Comparison of ENCODE assay signal across 1 cellular context in genomic region chr3:169764164-169764452, GRCh38.
A peak's percentile ranks its signal among the peaks of the same experiment; 100 is the strongest.
TF ChIP-seq lines count a peak whose summit lies in the region.

No MANE protein-coding gene starts in this region.

TF ChIP-seq in GM12878, 131 proteins besides CTCF, POLR2A, EP300 and RAD21:
- TF ChIP-seq SRF (IDR thresholded peaks at IDR 0.05; ENCODE audit: low read depth in 2 of 2, low read length in 2 of 2) (peak; percentile 97 to 99), TCF7 (IDR thresholded peaks at IDR 0.05; ENCODE audit: borderline replicate concordance) (no peak), ATF7 (IDR thresholded peaks at IDR 0.05; ENCODE audit: low read depth) (no peak), IRF3 (IDR thresholded peaks at IDR 0.05) (no peak), ZZZ3 (IDR thresholded peaks at IDR 0.05; ENCODE audit: control insufficient read depth, insufficient read length, low read depth) (no peak), CEBPB (IDR thresholded peaks at IDR 0.05; ENCODE audit: borderline replicate concordance in 1 of 2, low read depth in 2 of 2, low read length in 2 of 2) (no peak), SMC3 (IDR thresholded peaks at IDR 0.05; ENCODE audit: borderline replicate concordance, low read length) (no peak), SPI1 (IDR thresholded peaks at IDR 0.05; ENCODE audit: borderline replicate concordance, insufficient read depth, low read depth, low read length) (peak; percentile 70; the same call in 1 of the 2 replicates), BACH1 (IDR thresholded peaks at IDR 0.05; ENCODE audit: borderline replicate concordance) (no peak), STAT3 (IDR thresholded peaks at IDR 0.05; ENCODE audit: low read depth, low read length) (no peak), CHD4 (IDR thresholded peaks at IDR 0.05) (no peak), TARDBP (IDR thresholded peaks at IDR 0.05; ENCODE audit: borderline replicate concordance) (no peak), ZBTB33 (IDR thresholded peaks at IDR 0.05) (0 out of 2 replicates have a peak, but pooled peaks have one; percentile 60), SMAD5 (IDR thresholded peaks at IDR 0.05; ENCODE audit: low read depth) (no peak), MTA2 (IDR thresholded peaks at IDR 0.05; ENCODE audit: low read depth) (no peak; the same call in 1 of the 2 replicates), TBL1XR1 (IDR thresholded peaks at IDR 0.05; ENCODE audit: low read depth, low read length) (no peak), MXI1 (IDR thresholded peaks at IDR 0.05; ENCODE audit: low read depth, low read length) (0 out of 2 replicates have a peak, but pooled peaks have one; percentile 41), NR2F1 (conservative IDR thresholded peaks at IDR 0.05) (no peak), SUPT20H (IDR thresholded peaks at IDR 0.05; ENCODE audit: borderline replicate concordance, control insufficient read depth, low read depth, low read length) (no peak), DPF2 (IDR thresholded peaks at IDR 0.05) (no peak), RUNX3 (IDR thresholded peaks at IDR 0.05; ENCODE audit: low read length) (peak; percentile 12; the same call in 1 of the 2 replicates), PKNOX1 (IDR thresholded peaks at IDR 0.05) (no peak), MEF2A (IDR thresholded peaks at IDR 0.05; ENCODE audit: insufficient read depth, low read depth, low read length) (0 out of 2 replicates have a peak, but pooled peaks have one; percentile 4), ZBTB40 (IDR thresholded peaks at IDR 0.05; ENCODE audit: borderline replicate concordance) (no peak), ELK1 (IDR thresholded peaks at IDR 0.05; ENCODE audit: low read depth, low read length) (peak; percentile 99), USF1 (IDR thresholded peaks at IDR 0.05; ENCODE audit: borderline replicate concordance, extremely low read length, insufficient read depth, low read depth, low read length) (no peak), MLLT1 (IDR thresholded peaks at IDR 0.05) (no peak), CREM (IDR thresholded peaks at IDR 0.05; ENCODE audit: low read depth) (no peak), PAX5 (IDR thresholded peaks at IDR 0.05; ENCODE audit: borderline replicate concordance, low read depth, low read length) (no peak), CEBPZ (IDR thresholded peaks at IDR 0.05; ENCODE audit: low read depth, low read length) (no peak)
